ENCODE assay signal across 14 cellular contexts in the genomic region with DNA sequence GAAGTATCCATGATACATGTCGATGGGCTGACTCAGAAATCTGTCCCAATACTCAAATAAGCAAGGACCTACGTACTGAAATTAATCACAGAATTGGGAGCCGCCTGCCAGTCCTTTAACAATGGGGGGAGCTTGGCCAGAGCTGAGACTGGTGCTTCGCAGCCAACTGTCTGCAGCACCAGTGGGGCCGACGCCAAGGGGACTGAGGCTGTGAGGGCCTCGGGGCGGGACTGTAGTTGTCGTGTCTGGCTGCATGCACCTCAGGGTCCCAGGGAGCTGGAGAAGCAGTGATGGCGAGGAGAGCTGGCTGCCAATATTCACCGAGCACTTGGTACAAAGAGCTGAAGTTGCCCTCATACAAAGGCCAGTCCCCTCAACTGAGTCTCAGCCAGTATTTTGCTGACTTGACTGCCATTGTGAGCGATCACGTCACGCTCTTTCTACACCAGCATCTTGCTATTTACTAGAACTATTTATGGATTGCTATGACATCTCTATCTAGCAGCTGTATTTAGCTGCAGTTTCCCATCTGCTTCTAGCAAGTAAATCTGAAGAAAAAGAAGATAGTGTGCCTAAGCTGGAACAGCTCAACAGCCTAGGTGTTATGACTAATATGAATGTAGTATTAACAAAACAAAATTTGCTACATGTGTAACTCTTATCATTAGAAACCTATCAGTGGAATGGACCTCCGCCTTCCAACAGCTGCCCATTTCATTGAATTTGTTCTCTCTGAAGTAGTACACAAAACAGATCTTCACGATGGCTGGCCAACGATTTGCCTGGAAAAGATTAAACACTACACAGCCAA. TPM values are rescaled to one million over a fixed set of nuclear protein-coding genes. Genes with fewer than 3 reads are reported as not detected.
A peak's percentile ranks its signal among the peaks of the same experiment; 100 is the strongest.
DNase-seq lines count a peak whose midpoint lies in the region; ATAC-seq and TF ChIP-seq lines count a peak whose summit lies in the region.
"Had no signal": no experiment of that assay in that cellular context is flagged by ENCODE, and none has a peak within 500 bp of the region (broad histone marks: within the 10 kb centered on the region; RNA-seq: fewer than 3 reads in every experiment).

No MANE protein-coding gene starts in this region.

- H3K27ac ChIP-seq in left lung: peak overlapping the region; percentile 3 to 59
- H3K27ac ChIP-seq: colonic mucosa, HL-60, SJCRH30 had no signal

- POLR2A ChIA-PET in activated CD4-positive, alpha-beta memory T cell treated with anti-CD3 and anti-CD28 coated beads for 36 hours (lab: Charles Lee): no interaction called here

- in situ Hi-C loops in G401 (cut with HindIII; ENCODE audit: low sequenced_read_pairs): no loop called here

- H3K27me3 ChIP-seq in left lung: no peaks in the 10 kb centered on the region
- H3K27me3 ChIP-seq in BE2C: no peaks in the 10 kb centered on the region
- H3K27me3 ChIP-seq: colonic mucosa, SJCRH30 had no signal

- H3K27me3 Mint-ChIP-seq in activated CD4-positive, alpha-beta memory T cell treated with anti-CD3 and anti-CD28 coated beads for 36 hours: peaks cover 4% of the 10 kb centered on the region
- peaks cover 0 to 34% of the 10 kb centered on the region in 2 donors for H3K27me3 Mint-ChIP-seq in effector memory CD8-positive, alpha-beta T cell

- H3K4me3 Mint-ChIP-seq in activated CD4-positive, alpha-beta memory T cell treated with anti-CD3 and anti-CD28 coated beads for 36 hours: no peak overlapping the region
- no peak overlapping the region for H3K4me3 Mint-ChIP-seq in effector memory CD8-positive, alpha-beta T cell

- H3K36me3 ChIP-seq in left lung: no peaks in the 10 kb centered on the region
- no peaks in the 10 kb centered on the region for H3K36me3 ChIP-seq in BE2C
- H3K36me3 ChIP-seq: colonic mucosa, SJCRH30 had no signal

- no peak overlapping the region for H3K4me3 ChIP-seq in left lung
- H3K4me3 ChIP-seq in BE2C (ENCODE audit: low read depth, low read length): no peak overlapping the region
- H3K4me3 ChIP-seq: colonic mucosa, GM12878, SJCRH30 had no signal

- TF ChIP-seq CTCF in left lung (IDR thresholded peaks at IDR 0.05): no peak
- TF ChIP-seq CTCF in BE2C (IDR thresholded peaks at IDR 0.05; ENCODE audit: low read depth, low read length): no peak

- no peaks in the 10 kb centered on the region for H3K9me3 Mint-ChIP-seq in activated CD4-positive, alpha-beta memory T cell treated with anti-CD3 and anti-CD28 coated beads for 36 hours
- no peaks in the 10 kb centered on the region for H3K9me3 Mint-ChIP-seq in effector memory CD8-positive, alpha-beta T cell

- ATAC-seq in left lung: peak; percentile 37
- ATAC-seq in HG03571 (IDR thresholded peaks at IDR 0.05; ENCODE audit: unreplicated experiment): no peak
- ATAC-seq in effector memory CD8-positive, alpha-beta T cell (replicated peaks): no peak
- ATAC-seq: GM12878 had no signal

- DNase-seq in G401 (ENCODE audit: low spot score) (peak; percentile 38), fibroblast of gingiva (ENCODE audit: low read depth) (peak; percentile 42), left lung (peak in 1 of 2 donors; percentile 76), putamen (ENCODE audit: low spot score) (peak; percentile 70), BE2C (no peak)
- no peak for DNase-seq in activated CD4-positive, alpha-beta memory T cell treated with anti-CD3 and anti-CD28 coated beads for 36 hours
- no peak for DNase-seq in effector memory CD8-positive, alpha-beta T cell
- DNase-seq: activated naive CD4-positive, alpha-beta T cell treated with anti-CD3 and anti-CD28 coated beads, Interleukin-2, amount 50 U/mL, for 16 hours; colonic mucosa; NCI-H2227 treated with DMSO at 0.1 percent for 48 hours; SJCRH30 had no signal

- H3K4me1 Mint-ChIP-seq in activated CD4-positive, alpha-beta memory T cell treated with anti-CD3 and anti-CD28 coated beads for 36 hours (ENCODE audit: low read depth): no peaks in the 10 kb centered on the region
- H3K4me1 Mint-ChIP-seq in effector memory CD8-positive, alpha-beta T cell (ENCODE audit: low read depth in 2 of 2): no peaks in the 10 kb centered on the region

- H3K27ac Mint-ChIP-seq in activated CD4-positive, alpha-beta memory T cell treated with anti-CD3 and anti-CD28 coated beads for 36 hours: no peak overlapping the region
- H3K27ac Mint-ChIP-seq in effector memory CD8-positive, alpha-beta T cell: no peak overlapping the region

- intact Hi-C loops in left lung (cut with DNase I): loop anchor here in 1 of 2 donors (10.0 kb wide), 1 partner anchor 59 kb away; no protein-coding TSS in a partner anchor
- intact Hi-C loops in activated CD4-positive, alpha-beta memory T cell treated with anti-CD3 and anti-CD28 coated beads for 36 hours (cut with micrococcal nuclease): no loop called here

- H3K36me3 Mint-ChIP-seq in activated CD4-positive, alpha-beta memory T cell treated with anti-CD3 and anti-CD28 coated beads for 36 hours: no peaks in the 10 kb centered on the region
- H3K36me3 Mint-ChIP-seq in effector memory CD8-positive, alpha-beta T cell (ENCODE audit: insufficient read depth): no peaks in the 10 kb centered on the region

- H3K4me1 ChIP-seq in left lung: no peaks in the 10 kb centered on the region
- H3K4me1 ChIP-seq in BE2C: no peaks in the 10 kb centered on the region
- H3K4me1 ChIP-seq: colonic mucosa, SJCRH30 had no signal

- CTCF ChIA-PET in activated CD4-positive, alpha-beta memory T cell treated with anti-CD3 and anti-CD28 coated beads for 36 hours (lab: Charles Lee): interaction anchor here (0.6 to 1.9 kb wide), 2 partner anchors 63 to 679 kb away, joined by 3 to 13 read pairs; no protein-coding TSS in a partner anchor

- no peaks in the 10 kb centered on the region for H3K9me3 ChIP-seq in left lung
- H3K9me3 ChIP-seq in BE2C: no peaks in the 10 kb centered on the region
- H3K9me3 ChIP-seq: colonic mucosa, SJCRH30 had no signal

RNA-seq across cellular contexts. Expression of a gene that starts 29.2 kb away (rescaled TPM):
- total RNA-seq in G401 (2014; rRNA removed; shearing (Covaris generic)): 28.0 and 49.7 TPM in 2 replicates
- total RNA-seq in left lung: 10 to 100 TPM; 40.3 to 49.7 TPM
- polyA plus RNA-seq in BE2C (2012; ENCODE audit: insufficient read depth, insufficient read length, low read depth): 2.2 TPM
- total RNA-seq in activated CD4-positive, alpha-beta memory T cell treated with anti-CD3 and anti-CD28 coated beads for 36 hours: 10 to 100 TPM; 36.0 to 37.2 TPM

Comparison
In these comparisons a context has a peak if more than half of its experiments do, and no peak if none do; other contexts are left out.
1. DNase-seq: peak in G401 (single experiment), fibroblast of gingiva (single experiment) and putamen (single experiment); none in BE2C (single experiment), activated CD4-positive, alpha-beta memory T cell treated with anti-CD3 and anti-CD28 coated beads for 36 hours (single experiment) and effector memory CD8-positive, alpha-beta T cell (0 of 3).